Comparison of ENCODE assay signal across 8 cellular contexts in genomic region chr18:6482198-6482977, GRCh38.
DNase-seq lines count a peak whose midpoint lies in the region; ATAC-seq and TF ChIP-seq lines count a peak whose summit lies in the region.

No MANE protein-coding gene starts in this region.

- H4K20me1 ChIP-seq in neural progenitor cell (ENCODE audit: low read depth), result no peaks in the 10 kb centered on the region

- H3K4me3 Mint-ChIP-seq in neural progenitor cell, result no peak overlapping the region

- no peak overlapping the region for H3K4me2 ChIP-seq in neural progenitor cell

- H3K4me1 Mint-ChIP-seq in neural progenitor cell, result peaks cover 11% of the 10 kb centered on the region

- peaks cover 4% of the 10 kb centered on the region for H3K27me3 Mint-ChIP-seq in neural progenitor cell (ENCODE audit: insufficient read depth, low read depth)

- peak; percentile 2 for DNase-seq in GM12864 (ENCODE audit: low read depth)
- peak; percentile 3 for DNase-seq in OCI-M1 (lab: John Stamatoyannopoulos, UW)
- peak; percentile 10 for DNase-seq in fibroblast of peridontal ligament (ENCODE audit: extremely low read depth)
- peak; percentile 83 for DNase-seq in neural progenitor cell (ENCODE audit: low spot score)
- DNase-seq in activated effector memory CD4-positive, alpha-beta T cell treated with Interleukin-2 at 50 U/mL for 16 hours, result no peak
- DNase-seq in NCI-H2227 treated with DMSO at 0.1 percent for 48 hours (lab: John Stamatoyannopoulos, UW), result no peak

- H3K4me3 ChIP-seq in GM12864 (ENCODE audit: low read depth, low read length) (no peak overlapping the region), neural progenitor cell (no peak overlapping the region)

- no peak overlapping the region for H3K27ac Mint-ChIP-seq in neural progenitor cell

- H3K36me3 Mint-ChIP-seq in neural progenitor cell, result no peaks in the 10 kb centered on the region

- H3F3A ChIP-seq in neural progenitor cell (ENCODE audit: low read depth), result no peaks in the 10 kb centered on the region

- H3K9ac ChIP-seq in neural progenitor cell, result no peak overlapping the region

- no peaks in the 10 kb centered on the region for H3K4me1 ChIP-seq in neural progenitor cell

- no peaks in the 10 kb centered on the region for H3K9me3 Mint-ChIP-seq in neural progenitor cell

- peak; percentile 76 for TF ChIP-seq CTCF in GM12864 (IDR thresholded peaks at IDR 0.05; ENCODE audit: low read depth, low read length, missing control alignments)
- TF ChIP-seq CTCF in neural progenitor cell (IDR thresholded peaks at IDR 0.05), result peak; percentile 83

- H3K27ac ChIP-seq in neural progenitor cell, result no peak overlapping the region

- no peaks in the 10 kb centered on the region for H3K79me2 ChIP-seq in neural progenitor cell (ENCODE audit: low read depth)

- ATAC-seq in HG02623 (IDR thresholded peaks at IDR 0.05; ENCODE audit: unreplicated experiment) (peak; percentile 80), HG02970 (IDR thresholded peaks at IDR 0.05; ENCODE audit: low FRiP score, unreplicated experiment) (no peak)

- H2AFZ ChIP-seq in neural progenitor cell (replicated peaks), result no peak overlapping the region

- H3K27me3 ChIP-seq in neural progenitor cell, result no peaks in the 10 kb centered on the region

- no peaks in the 10 kb centered on the region for H3K36me3 ChIP-seq in neural progenitor cell

- no peaks in the 10 kb centered on the region for H3K9me3 ChIP-seq in neural progenitor cell (ENCODE audit: low read depth)

Comparison
In these comparisons a context has a peak if more than half of its experiments do, and no peak if none do; other contexts are left out.
1. DNase-seq: peak in GM12864 (single experiment), OCI-M1 (single experiment), fibroblast of peridontal ligament (single experiment) and neural progenitor cell (single experiment); none in activated effector memory CD4-positive, alpha-beta T cell treated with Interleukin-2 at 50 U/mL for 16 hours (single experiment) and NCI-H2227 treated with DMSO at 0.1 percent for 48 hours (single experiment).